Comparison of ENCODE assay signal across 8 cellular contexts in the genomic region with DNA sequence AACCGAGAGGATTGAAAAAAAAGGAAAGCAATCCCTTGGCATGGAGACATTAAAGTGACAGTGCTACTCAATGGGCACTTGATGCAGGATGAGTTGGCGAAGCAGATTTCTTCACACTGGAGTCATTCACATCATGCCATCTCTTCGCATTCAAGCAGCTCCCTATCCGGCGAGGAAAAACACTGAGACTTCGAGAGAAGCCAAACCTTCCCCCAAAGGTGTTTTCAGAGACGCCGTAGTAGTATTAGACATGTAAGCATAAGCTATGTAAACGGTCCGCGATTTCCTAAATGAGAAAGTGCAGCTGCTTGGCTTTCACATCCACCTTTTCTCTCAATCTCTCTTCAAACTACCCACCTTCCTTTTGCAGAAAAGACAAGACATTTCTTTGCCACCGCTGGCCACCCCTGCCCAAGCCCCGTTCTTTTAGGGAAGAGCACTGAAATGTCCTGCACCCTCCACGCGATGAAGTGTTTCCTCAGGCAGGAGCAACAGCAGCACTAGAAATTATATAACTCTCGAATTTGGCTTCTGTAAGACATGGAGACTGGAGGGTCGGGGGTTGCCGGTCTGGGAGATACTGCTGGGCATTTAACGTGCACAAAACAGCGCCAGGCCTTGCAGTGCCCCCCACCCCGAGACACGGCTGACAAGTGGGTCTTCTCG. TPM values are rescaled to one million over a fixed set of nuclear protein-coding genes. Genes with fewer than 3 reads are reported as not detected.
DNase-seq lines count a peak whose midpoint lies in the region; ATAC-seq, FAIRE-seq and TF ChIP-seq lines count a peak whose summit lies in the region.

A gene (minus strand): TSS at position 13 of the 666 bp plus-strand sequence.

- H3K27ac Mint-ChIP-seq in activated naive CD4-positive, alpha-beta T cell treated with anti-CD3 and anti-CD28 coated beads, Interleukin-2, amount 10 ng/mL, durations not matched to agents 7 days and 5 days, result peak within 1 kb of the TSS; percentile 90
- H3K27ac Mint-ChIP-seq in neural crest cell (ENCODE audit: unreplicated experiment), result peak within 1 kb of the TSS; percentile 99

- H3K27me3 Mint-ChIP-seq in activated naive CD4-positive, alpha-beta T cell treated with anti-CD3 and anti-CD28 coated beads, Interleukin-2, amount 10 ng/mL, durations not matched to agents 7 days and 5 days, result no peaks in the 10 kb centered on the region
- peaks cover 18% of the 10 kb centered on the region for H3K27me3 Mint-ChIP-seq in neural crest cell (ENCODE audit: low read depth)

- peak; percentile 9 for DNase-seq in GM10248 (ENCODE audit: extremely low spot score)
- DNase-seq in MG63, result peak; percentile 14
- DNase-seq in activated naive CD4-positive, alpha-beta T cell treated with anti-CD3 and anti-CD28 coated beads, Interleukin-2, amount 10 ng/mL, durations not matched to agents 7 days and 5 days, result no peak
- DNase-seq in frontal cortex (ENCODE audit: low spot score in 2 of 2), result peak in 1 of 2 donors; percentile 8
- no peak for DNase-seq in neural crest cell (ENCODE audit: low read depth, low spot score)
- no peak for DNase-seq in SHP77 treated with DMSO at 0.1 percent for 48 hours (lab: John Stamatoyannopoulos, UW)

- no peaks in the 10 kb centered on the region for H3K9me3 ChIP-seq in MG63

- POLR2A ChIA-PET in GM10248 (lab: Yijun Ruan, JAX), result interaction anchor here (0.5 to 1.4 kb wide), 2 partner anchors 20 to 1513 kb away, joined by 4 to 11 read pairs; a partner anchor contains a TSS

- peak within 1 kb of the TSS; percentile 86 for H3K4me3 ChIP-seq in MG63

- H3K27me3 ChIP-seq in MG63, result no peaks in the 10 kb centered on the region; the same call in none of the 2 replicates

- no peak for ATAC-seq in GM18517 (IDR thresholded peaks at IDR 0.05; ENCODE audit: unreplicated experiment)

- H3K27ac ChIP-seq in 22Rv1, result peak within 1 kb of the TSS; percentile 66

- H3K4me3 Mint-ChIP-seq in activated naive CD4-positive, alpha-beta T cell treated with anti-CD3 and anti-CD28 coated beads, Interleukin-2, amount 10 ng/mL, durations not matched to agents 7 days and 5 days, result peak within 1 kb of the TSS; percentile 97
- peak within 1 kb of the TSS; percentile 100 for H3K4me3 Mint-ChIP-seq in neural crest cell

- no peaks in the 10 kb centered on the region for H3K9me3 Mint-ChIP-seq in activated naive CD4-positive, alpha-beta T cell treated with anti-CD3 and anti-CD28 coated beads, Interleukin-2, amount 10 ng/mL, durations not matched to agents 7 days and 5 days
- H3K9me3 Mint-ChIP-seq in neural crest cell, result no peaks in the 10 kb centered on the region

- TF ChIP-seq CTCF in 22Rv1 (IDR thresholded peaks at IDR 0.05), result no peak
- TF ChIP-seq CTCF in GM10248 (IDR thresholded peaks at IDR 0.05; ENCODE audit: control extremely low read depth, extremely low read depth, low read depth, missing control alignments), result no peak
- no peak for TF ChIP-seq CTCF in neural crest cell (conservative IDR thresholded peaks at IDR 0.05)

- CTCF ChIA-PET in GM10248 (lab: Yijun Ruan, JAX), result interaction anchor here (0.8 to 2.3 kb wide), 4 partner anchors 9 to 31 kb away, joined by 3 to 10 read pairs (median 4); a partner anchor contains a TSS
- CTCF ChIA-PET in activated naive CD4-positive, alpha-beta T cell treated with anti-CD3 and anti-CD28 coated beads, Interleukin-2, amount 10 ng/mL, durations not matched to agents 7 days and 5 days (lab: Charles Lee), result interaction anchor here (2.5 kb wide), 1 partner anchor 37 kb away, joined by 7 read pairs; a partner anchor contains a TSS

- peaks cover 43% of the 10 kb centered on the region for H3K4me1 Mint-ChIP-seq in activated naive CD4-positive, alpha-beta T cell treated with anti-CD3 and anti-CD28 coated beads, Interleukin-2, amount 10 ng/mL, durations not matched to agents 7 days and 5 days
- peaks cover 29% of the 10 kb centered on the region for H3K4me1 Mint-ChIP-seq in neural crest cell

- peaks cover 17% of the 10 kb centered on the region for H3K36me3 Mint-ChIP-seq in activated naive CD4-positive, alpha-beta T cell treated with anti-CD3 and anti-CD28 coated beads, Interleukin-2, amount 10 ng/mL, durations not matched to agents 7 days and 5 days
- H3K36me3 Mint-ChIP-seq in neural crest cell (ENCODE audit: low read depth), result no peaks in the 10 kb centered on the region

- H3K36me3 ChIP-seq in MG63, result peaks cover 11% of the 10 kb centered on the region

- no peak for FAIRE-seq in frontal cortex (lab: Jason Lieb, UNC)

RNA-seq across cellular contexts. Expression of the gene that starts here (rescaled TPM):
- total RNA-seq in MG63 (2014; rRNA removed; shearing (Covaris generic); ENCODE audit: low replicate concordance), result 0.10 TPM in 1 of 2 replicates, not detected in the other
- 174 TPM for total RNA-seq in frontal cortex
- total RNA-seq in neural crest cell, result 2.1 and 3.6 TPM in 2 replicates

Comparison
In these comparisons a context has a peak if more than half of its experiments do, and no peak if none do; other contexts are left out.
1. RNA of the gene that starts here (total RNA-seq): 174 TPM in frontal cortex (single experiment); 2.1 to 3.6 TPM in neural crest cell and 0.10 TPM in MG63; every median in the first group is over 10 times any median in the second.
2. Peak in DNase-seq and H3K4me3 ChIP-seq in MG63; RNA of the gene not detected or under 1 TPM.